ENCODE assay signal across 1 cellular context in the genomic region with DNA sequence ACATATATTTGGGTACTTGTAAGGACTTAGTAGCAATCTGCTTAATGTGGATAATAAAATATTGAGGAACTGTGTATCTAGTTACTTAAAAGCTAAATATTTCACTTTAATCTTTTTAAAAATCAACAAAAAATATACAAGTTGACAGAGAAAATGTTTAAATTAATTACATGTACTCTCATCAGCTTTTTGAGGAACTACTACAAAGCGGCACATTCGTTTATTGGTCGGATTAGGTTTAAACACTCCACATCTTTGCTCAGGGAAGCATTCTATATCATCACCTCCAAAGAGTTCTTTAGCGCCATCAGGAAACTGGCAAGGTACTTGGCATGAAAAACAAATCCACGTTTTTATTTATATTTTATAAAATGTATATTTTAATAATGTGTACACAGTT.
TF ChIP-seq lines count a peak whose summit lies in the region.

No MANE protein-coding gene starts in this region.

TF ChIP-seq in GM23338, 12 proteins besides CTCF, POLR2A, EP300 and RAD21 (continued from another document):
- TF ChIP-seq, protein P1, sequence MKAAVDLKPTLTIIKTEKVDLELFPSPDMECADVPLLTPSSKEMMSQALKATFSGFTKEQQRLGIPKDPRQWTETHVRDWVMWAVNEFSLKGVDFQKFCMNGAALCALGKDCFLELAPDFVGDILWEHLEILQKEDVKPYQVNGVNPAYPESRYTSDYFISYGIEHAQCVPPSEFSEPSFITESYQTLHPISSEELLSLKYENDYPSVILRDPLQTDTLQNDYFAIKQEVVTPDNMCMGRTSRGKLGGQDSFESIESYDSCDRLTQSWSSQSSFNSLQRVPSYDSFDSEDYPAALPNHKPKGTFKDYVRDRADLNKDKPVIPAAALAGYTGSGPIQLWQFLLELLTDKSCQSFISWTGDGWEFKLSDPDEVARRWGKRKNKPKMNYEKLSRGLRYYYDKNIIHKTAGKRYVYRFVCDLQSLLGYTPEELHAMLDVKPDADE (IDR thresholded peaks at IDR 0.05) = no peak
- TF ChIP-seq, protein P2, sequence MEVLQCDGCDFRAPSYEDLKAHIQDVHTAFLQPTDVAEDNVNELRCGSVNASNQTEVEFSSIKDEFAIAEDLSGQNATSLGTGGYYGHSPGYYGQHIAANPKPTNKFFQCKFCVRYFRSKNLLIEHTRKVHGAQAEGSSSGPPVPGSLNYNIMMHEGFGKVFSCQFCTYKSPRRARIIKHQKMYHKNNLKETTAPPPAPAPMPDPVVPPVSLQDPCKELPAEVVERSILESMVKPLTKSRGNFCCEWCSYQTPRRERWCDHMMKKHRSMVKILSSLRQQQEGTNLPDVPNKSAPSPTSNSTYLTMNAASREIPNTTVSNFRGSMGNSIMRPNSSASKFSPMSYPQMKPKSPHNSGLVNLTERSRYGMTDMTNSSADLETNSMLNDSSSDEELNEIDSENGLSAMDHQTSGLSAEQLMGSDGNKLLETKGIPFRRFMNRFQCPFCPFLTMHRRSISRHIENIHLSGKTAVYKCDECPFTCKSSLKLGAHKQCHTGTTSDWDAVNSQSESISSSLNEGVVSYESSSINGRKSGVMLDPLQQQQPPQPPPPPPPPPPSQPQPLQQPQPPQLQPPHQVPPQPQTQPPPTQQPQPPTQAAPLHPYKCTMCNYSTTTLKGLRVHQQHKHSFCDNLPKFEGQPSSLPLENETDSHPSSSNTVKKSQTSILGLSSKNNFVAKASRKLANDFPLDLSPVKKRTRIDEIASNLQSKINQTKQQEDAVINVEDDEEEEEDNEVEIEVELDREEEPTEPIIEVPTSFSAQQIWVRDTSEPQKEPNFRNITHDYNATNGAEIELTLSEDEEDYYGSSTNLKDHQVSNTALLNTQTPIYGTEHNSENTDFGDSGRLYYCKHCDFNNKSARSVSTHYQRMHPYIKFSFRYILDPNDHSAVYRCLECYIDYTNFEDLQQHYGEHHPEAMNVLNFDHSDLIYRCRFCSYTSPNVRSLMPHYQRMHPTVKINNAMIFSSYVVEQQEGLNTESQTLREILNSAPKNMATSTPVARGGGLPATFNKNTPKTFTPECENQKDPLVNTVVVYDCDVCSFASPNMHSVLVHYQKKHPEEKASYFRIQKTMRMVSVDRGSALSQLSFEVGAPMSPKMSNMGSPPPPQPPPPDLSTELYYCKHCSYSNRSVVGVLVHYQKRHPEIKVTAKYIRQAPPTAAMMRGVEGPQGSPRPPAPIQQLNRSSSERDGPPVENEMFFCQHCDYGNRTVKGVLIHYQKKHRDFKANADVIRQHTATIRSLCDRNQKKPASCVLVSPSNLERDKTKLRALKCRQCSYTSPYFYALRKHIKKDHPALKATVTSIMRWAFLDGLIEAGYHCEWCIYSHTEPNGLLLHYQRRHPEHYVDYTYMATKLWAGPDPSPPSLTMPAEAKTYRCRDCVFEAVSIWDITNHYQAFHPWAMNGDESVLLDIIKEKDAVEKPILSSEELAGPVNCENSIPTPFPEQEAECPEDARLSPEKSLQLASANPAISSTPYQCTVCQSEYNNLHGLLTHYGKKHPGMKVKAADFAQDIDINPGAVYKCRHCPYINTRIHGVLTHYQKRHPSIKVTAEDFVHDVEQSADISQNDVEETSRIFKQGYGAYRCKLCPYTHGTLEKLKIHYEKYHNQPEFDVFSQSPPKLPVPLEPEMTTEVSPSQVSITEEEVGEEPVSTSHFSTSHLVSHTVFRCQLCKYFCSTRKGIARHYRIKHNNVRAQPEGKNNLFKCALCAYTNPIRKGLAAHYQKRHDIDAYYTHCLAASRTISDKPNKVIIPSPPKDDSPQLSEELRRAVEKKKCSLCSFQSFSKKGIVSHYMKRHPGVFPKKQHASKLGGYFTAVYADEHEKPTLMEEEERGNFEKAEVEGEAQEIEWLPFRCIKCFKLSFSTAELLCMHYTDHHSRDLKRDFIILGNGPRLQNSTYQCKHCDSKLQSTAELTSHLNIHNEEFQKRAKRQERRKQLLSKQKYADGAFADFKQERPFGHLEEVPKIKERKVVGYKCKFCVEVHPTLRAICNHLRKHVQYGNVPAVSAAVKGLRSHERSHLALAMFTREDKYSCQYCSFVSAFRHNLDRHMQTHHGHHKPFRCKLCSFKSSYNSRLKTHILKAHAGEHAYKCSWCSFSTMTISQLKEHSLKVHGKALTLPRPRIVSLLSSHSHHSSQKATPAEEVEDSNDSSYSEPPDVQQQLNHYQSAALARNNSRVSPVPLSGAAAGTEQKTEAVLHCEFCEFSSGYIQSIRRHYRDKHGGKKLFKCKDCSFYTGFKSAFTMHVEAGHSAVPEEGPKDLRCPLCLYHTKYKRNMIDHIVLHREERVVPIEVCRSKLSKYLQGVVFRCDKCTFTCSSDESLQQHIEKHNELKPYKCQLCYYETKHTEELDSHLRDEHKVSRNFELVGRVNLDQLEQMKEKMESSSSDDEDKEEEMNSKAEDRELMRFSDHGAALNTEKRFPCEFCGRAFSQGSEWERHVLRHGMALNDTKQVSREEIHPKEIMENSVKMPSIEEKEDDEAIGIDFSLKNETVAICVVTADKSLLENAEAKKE (CRISPR knock-in tag; IDR thresholded peaks at IDR 0.05) = no peak
